In the genomic region with DNA sequence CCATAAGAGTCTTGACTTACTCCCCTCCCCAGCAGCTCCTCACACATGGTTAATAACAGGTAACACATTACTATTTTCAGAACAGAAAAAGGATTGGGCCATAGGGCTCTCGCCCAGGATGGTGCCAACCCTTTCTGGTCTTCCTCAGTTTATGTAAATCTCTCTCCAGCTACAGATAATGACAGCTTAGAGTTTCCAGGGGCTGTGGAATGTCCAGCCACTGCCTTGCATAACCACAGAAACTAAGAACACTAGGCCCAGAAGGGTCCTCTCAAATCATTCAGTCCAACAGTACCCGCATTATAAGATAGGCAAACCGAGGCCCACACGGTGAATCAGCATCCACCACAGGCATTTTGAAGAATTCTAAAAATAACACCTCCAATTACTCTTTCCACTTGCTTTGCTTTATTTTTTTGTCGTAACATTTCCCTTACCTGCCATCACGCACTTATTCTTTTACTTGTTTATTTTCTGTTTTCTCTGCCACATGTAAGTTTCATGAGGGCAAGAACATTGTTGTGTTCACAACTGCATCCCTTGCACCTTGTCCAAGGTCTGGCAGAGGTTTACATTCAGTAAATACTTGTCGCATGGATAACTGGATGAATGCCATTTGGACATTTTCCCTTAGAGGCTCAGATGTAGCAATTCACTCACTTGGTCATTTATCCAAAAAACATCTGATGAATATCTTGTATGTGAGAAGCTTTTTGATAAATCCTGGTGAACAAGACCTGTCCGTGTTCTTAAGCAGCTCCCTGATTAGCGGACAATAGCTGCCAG, we compare ENCODE assay signal across 11 cellular contexts. TPM values are rescaled to one million over a fixed set of nuclear protein-coding genes. Genes with fewer than 3 reads are reported as not detected.
DNase-seq lines count a peak whose midpoint lies in the region; ATAC-seq and TF ChIP-seq lines count a peak whose summit lies in the region.
"Had no signal": no experiment of that assay in that cellular context is flagged by ENCODE, and none has a peak within 500 bp of the region (broad histone marks: within the 10 kb centered on the region; RNA-seq: fewer than 3 reads in every experiment).

No MANE protein-coding gene starts in this region.

- no peak for TF ChIP-seq CTCF in KMS-11 (conservative IDR thresholded peaks at IDR 0.05; ENCODE audit: low read depth, low read length)
- TF ChIP-seq CTCF in endothelial cell (IDR thresholded peaks at IDR 0.05; ENCODE audit: unreplicated experiment), result no peak

- no peaks in the 10 kb centered on the region for H3K27me3 Mint-ChIP-seq in endothelial cell (ENCODE audit: unreplicated experiment)

- H3K9me3 Mint-ChIP-seq in endothelial cell (ENCODE audit: unreplicated experiment), result no peaks in the 10 kb centered on the region

- no peak overlapping the region for H3K9ac ChIP-seq in KMS-11
- H3K9ac ChIP-seq in muscle layer of colon (ENCODE audit: low read length), result no peak overlapping the region
- H3K9ac ChIP-seq: parathyroid adenoma had no signal

- no peaks in the 10 kb centered on the region for H3K79me2 ChIP-seq in KMS-11 (ENCODE audit: insufficient read depth, low read depth)
- H3K79me2 ChIP-seq: parathyroid adenoma had no signal

- no peak overlapping the region for H3K4me3 Mint-ChIP-seq in endothelial cell (ENCODE audit: unreplicated experiment)

- H2AFZ ChIP-seq in KMS-11 (ENCODE audit: low read depth), result peak overlapping the region; percentile 32; the same call in 1 of the 2 replicates
- H2AFZ ChIP-seq: parathyroid adenoma had no signal

- H4K20me1 ChIP-seq in KMS-11 (ENCODE audit: insufficient read depth), result no peaks in the 10 kb centered on the region

- H3K9me3 ChIP-seq in muscle layer of colon (ENCODE audit: low read length), result no peaks in the 10 kb centered on the region

- ATAC-seq in GM21367 (IDR thresholded peaks at IDR 0.05; ENCODE audit: unreplicated experiment), result no peak

- H3K4me3 ChIP-seq in KMS-11 (IDR thresholded peaks at IDR 0.05; ENCODE audit: insufficient read depth, low read depth, low read length) (no peak overlapping the region), muscle layer of colon (ENCODE audit: low read depth in 1 of 2, low read length in 2 of 2) (no peak overlapping the region)

- H3K36me3 Mint-ChIP-seq in endothelial cell (ENCODE audit: low read depth, unreplicated experiment), result no peaks in the 10 kb centered on the region

- peaks cover 4% of the 10 kb centered on the region for H3K4me1 Mint-ChIP-seq in endothelial cell (ENCODE audit: unreplicated experiment)

- peaks cover 38% of the 10 kb centered on the region for H3K4me1 ChIP-seq in KMS-11 (ENCODE audit: low read depth, poor library complexity, severe bottlenecking)
- peaks cover 39% of the 10 kb centered on the region for H3K4me1 ChIP-seq in muscle layer of colon (ENCODE audit: insufficient read depth, low read length)
- H3K4me1 ChIP-seq: parathyroid adenoma had no signal

- H3K27ac ChIP-seq in KMS-11 (no peak overlapping the region), muscle layer of colon (ENCODE audit: low read depth, low read length) (peak overlapping the region; percentile 64)
- H3K27ac ChIP-seq: parathyroid adenoma had no signal

- peak; percentile 35 for DNase-seq in EL
- DNase-seq in amniotic epithelial cell (ENCODE audit: low read depth), result peak; percentile 95
- no peak for DNase-seq in NCI-H226
- no peak for DNase-seq in endothelial cell (ENCODE audit: low spot score)
- DNase-seq in inferior parietal cortex (ENCODE audit: extremely low spot score), result no peak
- DNase-seq: DMS 273 treated with DMSO at 0.1 percent for 48 hours, NCI-H2171 treated with DMSO at 0.1 percent for 48 hours had no signal

- H3K27me3 ChIP-seq in KMS-11 (ENCODE audit: insufficient read depth, low read depth), result no peaks in the 10 kb centered on the region
- no peaks in the 10 kb centered on the region for H3K27me3 ChIP-seq in muscle layer of colon (ENCODE audit: control insufficient read depth in 1 of 2, insufficient read depth in 2 of 2, low read length in 2 of 2)

- H3K36me3 ChIP-seq in KMS-11 (ENCODE audit: insufficient read depth) (no peaks in the 10 kb centered on the region), muscle layer of colon (ENCODE audit: insufficient read depth, low read length) (no peaks in the 10 kb centered on the region)

- H3K27ac Mint-ChIP-seq in endothelial cell (ENCODE audit: unreplicated experiment), result no peak overlapping the region

- H3K4me2 ChIP-seq in KMS-11, result peak overlapping the region; percentile 57

RNA-seq across cellular contexts. Expression of a gene that starts 6.4 kb away (rescaled TPM):
- 7.4 TPM for total RNA-seq in endothelial cell (ENCODE audit: unreplicated experiment)

RNA-seq across cellular contexts. Expression of a gene that starts 8.3 kb away (rescaled TPM):
- total RNA-seq in endothelial cell (ENCODE audit: unreplicated experiment), result 20.0 TPM

RNA-seq across cellular contexts. Expression of a gene that starts 23.5 kb away (rescaled TPM):
- total RNA-seq in endothelial cell (ENCODE audit: unreplicated experiment), result not detected

RNA-seq across cellular contexts. Expression of a gene that starts 46.5 kb away (rescaled TPM):
- total RNA-seq in endothelial cell (ENCODE audit: unreplicated experiment), result not detected

RNA-seq across cellular contexts. Expression of a gene that starts 48.0 kb away (rescaled TPM):
- not detected for total RNA-seq in endothelial cell (ENCODE audit: unreplicated experiment)

Comparison
In these comparisons a context has a peak if more than half of its experiments do, and no peak if none do; other contexts are left out.
1. DNase-seq: peak in EL (single experiment) and amniotic epithelial cell (single experiment); none in NCI-H226 (single experiment), endothelial cell (single experiment) and inferior parietal cortex (single experiment).